27 cellular contexts compared by ENCODE assay signal in genomic region chr5:36571643-36572042, GRCh38. TPM values are rescaled to one million over a fixed set of nuclear protein-coding genes. Genes with fewer than 3 reads are reported as not detected.
"Had no signal": no experiment of that assay in that cellular context is flagged by ENCODE, and none has a peak within 500 bp of the region (broad histone marks: within the 10 kb centered on the region; RNA-seq: fewer than 3 reads in every experiment).

No MANE protein-coding gene starts in this region.

- DNase-seq: colonic mucosa; cortex of kidney; effector CD8-positive, alpha-beta T cell; effector memory CD8-positive, alpha-beta T cell; endodermal cell; erythroblast; esophagus squamous epithelium; foreskin fibroblast; foreskin melanocyte; gastrocnemius medialis; glutamatergic neuron; head of caudate nucleus; heart right ventricle; hippocampal formation; left cardiac atrium; left lung; lower lobe of right lung; mesenchymal stem cell; mucosa of descending colon; naive B cell had no signal

- H3K4me3 ChIP-seq: colonic mucosa, esophagus squamous epithelium, gastrocnemius medialis, heart right ventricle, left lung, lower lobe of right lung, mucosa of descending colon had no signal

- H3K4me1 ChIP-seq: colonic mucosa, gastrocnemius medialis, left lung, lower lobe of right lung had no signal

- H3K9me3 ChIP-seq: colonic mucosa, esophagus squamous epithelium, gastrocnemius medialis, heart right ventricle, left lung, lower lobe of right lung, mucosa of descending colon had no signal

- H3K36me3 ChIP-seq: colonic mucosa, esophagus squamous epithelium, gastrocnemius medialis, heart right ventricle, left lung, lower lobe of right lung had no signal

- FAIRE-seq: endometrium, islet of Langerhans had no signal

- ATAC-seq: effector memory CD8-positive, alpha-beta T cell; esophagus mucosa; gastrocnemius medialis; heart right ventricle; left cardiac atrium; left lung; lower lobe of right lung; mucosa of descending colon had no signal

- H3K27ac ChIP-seq: colonic mucosa, epithelial cell of prostate, esophagus squamous epithelium, gastrocnemius medialis, left lung, lower lobe of right lung had no signal

- H3K27me3 ChIP-seq: colonic mucosa, esophagus squamous epithelium, gastrocnemius medialis, heart right ventricle, left lung had no signal

RNA-seq across cellular contexts. Expression of gene SLC1A3, which starts 34.8 kb away (rescaled TPM):
- total RNA-seq: dermis microvascular lymphatic vessel endothelial cell, glomerular endothelial cell, lung microvascular endothelial cell had no signal
